ENCODE assay signal across 1 cellular context in the genomic region with DNA sequence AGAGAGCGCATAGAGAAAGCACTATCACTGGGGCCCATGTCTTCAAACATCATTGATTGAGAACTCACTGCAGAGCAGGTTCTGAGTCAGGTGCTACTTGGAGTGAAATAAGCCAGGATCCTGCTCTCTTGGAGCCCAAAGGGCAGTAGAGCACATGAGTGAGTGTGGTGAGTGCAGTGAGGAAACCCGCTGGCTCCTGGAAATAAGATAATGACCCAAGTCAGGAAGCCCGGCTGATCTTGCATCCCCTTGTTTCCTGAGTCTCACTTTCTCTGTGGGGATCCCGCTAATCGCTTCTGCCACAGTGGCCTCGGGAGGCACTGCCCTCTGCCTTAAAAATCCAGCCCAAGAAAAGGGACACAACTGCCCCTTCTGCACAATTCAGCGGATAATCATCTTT.
TF ChIP-seq lines count a peak whose summit lies in the region.

No MANE protein-coding gene starts in this region.

TF ChIP-seq in IMR-90, 13 proteins besides CTCF, POLR2A, EP300 and RAD21 (continued from another document):
- TF ChIP-seq MAFK (IDR thresholded peaks at IDR 0.05; ENCODE audit: low read depth, low read length) (no peak), CEBPB (IDR thresholded peaks at IDR 0.05; ENCODE audit: low read depth, low read length) (no peak), BHLHE40 (IDR thresholded peaks at IDR 0.05; ENCODE audit: low read depth, low read length) (no peak), FOS (IDR thresholded peaks at IDR 0.05; ENCODE audit: low read depth, low read length) (no peak), RCOR1 (IDR thresholded peaks at IDR 0.05; ENCODE audit: insufficient replicate concordance, low read length) (no peak)
- TF ChIP-seq, protein P1, sequence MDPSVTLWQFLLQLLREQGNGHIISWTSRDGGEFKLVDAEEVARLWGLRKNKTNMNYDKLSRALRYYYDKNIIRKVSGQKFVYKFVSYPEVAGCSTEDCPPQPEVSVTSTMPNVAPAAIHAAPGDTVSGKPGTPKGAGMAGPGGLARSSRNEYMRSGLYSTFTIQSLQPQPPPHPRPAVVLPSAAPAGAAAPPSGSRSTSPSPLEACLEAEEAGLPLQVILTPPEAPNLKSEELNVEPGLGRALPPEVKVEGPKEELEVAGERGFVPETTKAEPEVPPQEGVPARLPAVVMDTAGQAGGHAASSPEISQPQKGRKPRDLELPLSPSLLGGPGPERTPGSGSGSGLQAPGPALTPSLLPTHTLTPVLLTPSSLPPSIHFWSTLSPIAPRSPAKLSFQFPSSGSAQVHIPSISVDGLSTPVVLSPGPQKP (IDR thresholded peaks at IDR 0.05; ENCODE audit: borderline replicate concordance, low read depth, low read length), result no peak
- TF ChIP-seq, protein P2, sequence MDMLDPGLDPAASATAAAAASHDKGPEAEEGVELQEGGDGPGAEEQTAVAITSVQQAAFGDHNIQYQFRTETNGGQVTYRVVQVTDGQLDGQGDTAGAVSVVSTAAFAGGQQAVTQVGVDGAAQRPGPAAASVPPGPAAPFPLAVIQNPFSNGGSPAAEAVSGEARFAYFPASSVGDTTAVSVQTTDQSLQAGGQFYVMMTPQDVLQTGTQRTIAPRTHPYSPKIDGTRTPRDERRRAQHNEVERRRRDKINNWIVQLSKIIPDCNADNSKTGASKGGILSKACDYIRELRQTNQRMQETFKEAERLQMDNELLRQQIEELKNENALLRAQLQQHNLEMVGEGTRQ (IDR thresholded peaks at IDR 0.05; ENCODE audit: low read depth, low read length), result no peak
